1 cellular context compared by ENCODE assay signal in the genomic region with DNA sequence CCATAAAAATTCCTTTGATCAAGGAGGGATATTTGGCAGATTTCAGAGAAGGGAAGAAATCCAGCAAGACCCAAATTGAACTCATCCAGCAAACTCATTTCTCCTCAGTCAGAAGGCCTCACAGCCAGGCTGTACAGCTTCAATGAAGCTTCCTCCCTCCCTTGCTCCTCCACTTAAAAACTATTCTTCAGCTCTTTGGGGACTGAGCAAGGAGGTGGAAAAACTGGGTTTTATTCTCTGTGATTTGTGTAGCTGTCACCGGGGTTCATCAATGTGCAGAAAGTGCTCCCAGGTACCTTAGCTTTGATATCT.
TF ChIP-seq lines count a peak whose summit lies in the region.

No MANE protein-coding gene starts in this region.

TF ChIP-seq in HepG2, 621 proteins besides CTCF, POLR2A, EP300 and RAD21 (continued from another document and continues in another):
- TF ChIP-seq, protein P1, sequence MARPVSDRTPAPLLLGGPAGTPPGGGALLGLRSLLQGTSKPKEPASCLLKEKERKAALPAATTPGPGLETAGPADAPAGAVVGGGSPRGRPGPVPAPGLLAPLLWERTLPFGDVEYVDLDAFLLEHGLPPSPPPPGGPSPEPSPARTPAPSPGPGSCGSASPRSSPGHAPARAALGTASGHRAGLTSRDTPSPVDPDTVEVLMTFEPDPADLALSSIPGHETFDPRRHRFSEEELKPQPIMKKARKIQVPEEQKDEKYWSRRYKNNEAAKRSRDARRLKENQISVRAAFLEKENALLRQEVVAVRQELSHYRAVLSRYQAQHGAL (CRISPR knock-in tag; IDR thresholded peaks at IDR 0.05; ENCODE audit: not compliant biosample characterization), result no peak
- TF ChIP-seq, protein P2, sequence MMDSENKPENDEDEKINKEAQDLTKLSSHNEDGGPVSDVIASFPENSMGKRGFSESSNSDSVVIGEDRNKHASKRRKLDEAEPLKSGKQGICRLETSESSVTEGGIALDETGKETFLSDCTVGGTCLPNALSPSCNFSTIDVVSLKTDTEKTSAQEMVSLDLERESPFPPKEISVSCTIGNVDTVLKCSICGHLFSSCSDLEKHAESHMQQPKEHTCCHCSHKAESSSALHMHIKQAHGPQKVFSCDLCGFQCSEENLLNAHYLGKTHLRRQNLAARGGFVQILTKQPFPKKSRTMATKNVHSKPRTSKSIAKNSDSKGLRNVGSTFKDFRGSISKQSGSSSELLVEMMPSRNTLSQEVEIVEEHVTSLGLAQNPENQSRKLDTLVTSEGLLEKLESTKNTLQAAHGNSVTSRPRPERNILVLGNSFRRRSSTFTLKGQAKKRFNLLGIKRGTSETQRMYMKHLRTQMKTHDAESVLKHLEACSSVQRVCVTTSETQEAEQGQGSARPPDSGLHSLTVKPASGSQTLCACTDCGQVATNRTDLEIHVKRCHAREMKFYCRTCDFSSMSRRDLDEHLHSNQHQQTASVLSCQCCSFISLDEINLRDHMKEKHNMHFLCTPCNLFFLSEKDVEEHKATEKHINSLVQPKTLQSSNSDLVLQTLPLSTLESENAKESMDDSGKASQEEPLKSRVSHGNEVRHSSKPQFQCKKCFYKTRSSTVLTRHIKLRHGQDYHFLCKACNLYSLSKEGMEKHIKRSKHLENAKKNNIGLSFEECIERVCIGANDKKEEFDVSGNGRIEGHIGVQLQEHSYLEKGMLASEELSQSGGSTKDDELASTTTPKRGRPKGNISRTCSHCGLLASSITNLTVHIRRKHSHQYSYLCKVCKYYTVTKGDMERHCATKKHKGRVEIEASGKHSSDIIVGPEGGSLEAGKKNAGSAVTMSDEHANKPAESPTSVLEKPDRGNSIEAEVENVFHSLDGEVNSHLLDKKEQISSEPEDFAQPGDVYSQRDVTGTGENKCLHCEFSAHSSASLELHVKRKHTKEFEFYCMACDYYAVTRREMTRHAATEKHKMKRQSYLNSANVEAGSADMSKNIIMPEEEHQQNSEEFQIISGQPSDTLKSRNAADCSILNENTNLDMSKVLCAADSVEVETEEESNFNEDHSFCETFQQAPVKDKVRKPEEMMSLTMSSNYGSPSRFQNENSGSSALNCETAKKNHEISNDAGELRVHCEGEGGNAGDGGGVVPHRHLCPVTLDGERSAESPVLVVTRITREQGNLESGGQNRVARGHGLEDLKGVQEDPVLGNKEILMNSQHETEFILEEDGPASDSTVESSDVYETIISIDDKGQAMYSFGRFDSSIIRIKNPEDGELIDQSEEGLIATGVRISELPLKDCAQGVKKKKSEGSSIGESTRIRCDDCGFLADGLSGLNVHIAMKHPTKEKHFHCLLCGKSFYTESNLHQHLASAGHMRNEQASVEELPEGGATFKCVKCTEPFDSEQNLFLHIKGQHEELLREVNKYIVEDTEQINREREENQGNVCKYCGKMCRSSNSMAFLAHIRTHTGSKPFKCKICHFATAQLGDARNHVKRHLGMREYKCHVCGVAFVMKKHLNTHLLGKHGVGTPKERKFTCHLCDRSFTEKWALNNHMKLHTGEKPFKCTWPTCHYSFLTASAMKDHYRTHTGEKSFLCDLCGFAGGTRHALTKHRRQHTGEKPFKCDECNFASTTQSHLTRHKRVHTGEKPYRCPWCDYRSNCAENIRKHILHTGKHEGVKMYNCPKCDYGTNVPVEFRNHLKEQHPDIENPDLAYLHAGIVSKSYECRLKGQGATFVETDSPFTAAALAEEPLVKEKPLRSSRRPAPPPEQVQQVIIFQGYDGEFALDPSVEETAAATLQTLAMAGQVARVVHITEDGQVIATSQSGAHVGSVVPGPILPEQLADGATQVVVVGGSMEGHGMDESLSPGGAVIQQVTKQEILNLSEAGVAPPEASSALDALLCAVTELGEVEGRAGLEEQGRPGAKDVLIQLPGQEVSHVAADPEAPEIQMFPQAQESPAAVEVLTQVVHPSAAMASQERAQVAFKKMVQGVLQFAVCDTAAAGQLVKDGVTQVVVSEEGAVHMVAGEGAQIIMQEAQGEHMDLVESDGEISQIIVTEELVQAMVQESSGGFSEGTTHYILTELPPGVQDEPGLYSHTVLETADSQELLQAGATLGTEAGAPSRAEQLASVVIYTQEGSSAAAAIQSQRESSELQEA (CRISPR knock-in tag; IDR thresholded peaks at IDR 0.05; ENCODE audit: not compliant biosample characterization), result no peak
- TF ChIP-seq, protein P3, sequence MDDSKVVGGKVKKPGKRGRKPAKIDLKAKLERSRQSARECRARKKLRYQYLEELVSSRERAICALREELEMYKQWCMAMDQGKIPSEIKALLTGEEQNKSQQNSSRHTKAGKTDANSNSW (CRISPR knock-in tag; IDR thresholded peaks at IDR 0.05; ENCODE audit: borderline replicate concordance), result no peak
- TF ChIP-seq ZNF205 (CRISPR knock-in tag; IDR thresholded peaks at IDR 0.05) (0 out of 2 replicates have a peak, but pooled peaks have one; percentile 5), SSRP1 (CRISPR knock-in tag; IDR thresholded peaks at IDR 0.05) (peak; percentile 55; the same call in 1 of the 2 replicates), KDM4B (CRISPR knock-in tag; IDR thresholded peaks at IDR 0.05) (no peak), ELF1 (CRISPR knock-in tag; IDR thresholded peaks at IDR 0.05) (no peak), ZNF432 (CRISPR knock-in tag; IDR thresholded peaks at IDR 0.05; ENCODE audit: borderline replicate concordance) (no peak), ZNF136 (CRISPR knock-in tag; IDR thresholded peaks at IDR 0.05; ENCODE audit: low read depth) (no peak), KLF15 (CRISPR knock-in tag; IDR thresholded peaks at IDR 0.05; ENCODE audit: borderline replicate concordance) (no peak), YEATS2 (CRISPR knock-in tag; IDR thresholded peaks at IDR 0.05; ENCODE audit: borderline replicate concordance) (peak; percentile 6; the same call in 1 of the 2 replicates), WIZ (CRISPR knock-in tag; IDR thresholded peaks at IDR 0.05) (0 out of 2 replicates have a peak, but pooled peaks have one; percentile 0), HNRNPLL (IDR thresholded peaks at IDR 0.05; ENCODE audit: low read depth, low read length, poor library complexity, severe bottlenecking) (no peak), CHD4 (IDR thresholded peaks at IDR 0.05; ENCODE audit: borderline replicate concordance, low read length) (0 out of 2 replicates have a peak, but pooled peaks have one; percentile 65), SMAD9 (CRISPR knock-in tag; IDR thresholded peaks at IDR 0.05) (no peak), ZNF446 (CRISPR knock-in tag; IDR thresholded peaks at IDR 0.05) (no peak; the same call in 1 of the 2 replicates), TMF1 (CRISPR knock-in tag; IDR thresholded peaks at IDR 0.05; ENCODE audit: low read depth) (0 out of 2 replicates have a peak, but pooled peaks have one; percentile 2), SMAD3 (CRISPR knock-in tag; IDR thresholded peaks at IDR 0.05) (no peak), NONO (IDR thresholded peaks at IDR 0.05) (no peak), NONO (CRISPR knock-in tag; conservative IDR thresholded peaks at IDR 0.05) (no peak), MAZ (IDR thresholded peaks at IDR 0.05; ENCODE audit: borderline replicate concordance, low read depth, low read length) (no peak), MAZ (CRISPR knock-in tag; IDR thresholded peaks at IDR 0.05; ENCODE audit: low read depth) (0 out of 2 replicates have a peak, but pooled peaks have one; percentile 6), ZNF766 (CRISPR knock-in tag; IDR thresholded peaks at IDR 0.05; ENCODE audit: borderline replicate concordance) (no peak), NBN (conservative IDR thresholded peaks at IDR 0.05) (no peak), MEF2D (CRISPR knock-in tag; IDR thresholded peaks at IDR 0.05) (no peak), ZFP36L1 (CRISPR knock-in tag; IDR thresholded peaks at IDR 0.05) (no peak)
- TF ChIP-seq, protein P4, sequence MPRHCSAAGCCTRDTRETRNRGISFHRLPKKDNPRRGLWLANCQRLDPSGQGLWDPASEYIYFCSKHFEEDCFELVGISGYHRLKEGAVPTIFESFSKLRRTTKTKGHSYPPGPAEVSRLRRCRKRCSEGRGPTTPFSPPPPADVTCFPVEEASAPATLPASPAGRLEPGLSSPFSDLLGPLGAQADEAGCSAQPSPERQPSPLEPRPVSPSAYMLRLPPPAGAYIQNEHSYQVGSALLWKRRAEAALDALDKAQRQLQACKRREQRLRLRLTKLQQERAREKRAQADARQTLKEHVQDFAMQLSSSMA (CRISPR knock-in tag; IDR thresholded peaks at IDR 0.05), result 0 out of 2 replicates have a peak, but pooled peaks have one; percentile 2
- TF ChIP-seq, protein P5, sequence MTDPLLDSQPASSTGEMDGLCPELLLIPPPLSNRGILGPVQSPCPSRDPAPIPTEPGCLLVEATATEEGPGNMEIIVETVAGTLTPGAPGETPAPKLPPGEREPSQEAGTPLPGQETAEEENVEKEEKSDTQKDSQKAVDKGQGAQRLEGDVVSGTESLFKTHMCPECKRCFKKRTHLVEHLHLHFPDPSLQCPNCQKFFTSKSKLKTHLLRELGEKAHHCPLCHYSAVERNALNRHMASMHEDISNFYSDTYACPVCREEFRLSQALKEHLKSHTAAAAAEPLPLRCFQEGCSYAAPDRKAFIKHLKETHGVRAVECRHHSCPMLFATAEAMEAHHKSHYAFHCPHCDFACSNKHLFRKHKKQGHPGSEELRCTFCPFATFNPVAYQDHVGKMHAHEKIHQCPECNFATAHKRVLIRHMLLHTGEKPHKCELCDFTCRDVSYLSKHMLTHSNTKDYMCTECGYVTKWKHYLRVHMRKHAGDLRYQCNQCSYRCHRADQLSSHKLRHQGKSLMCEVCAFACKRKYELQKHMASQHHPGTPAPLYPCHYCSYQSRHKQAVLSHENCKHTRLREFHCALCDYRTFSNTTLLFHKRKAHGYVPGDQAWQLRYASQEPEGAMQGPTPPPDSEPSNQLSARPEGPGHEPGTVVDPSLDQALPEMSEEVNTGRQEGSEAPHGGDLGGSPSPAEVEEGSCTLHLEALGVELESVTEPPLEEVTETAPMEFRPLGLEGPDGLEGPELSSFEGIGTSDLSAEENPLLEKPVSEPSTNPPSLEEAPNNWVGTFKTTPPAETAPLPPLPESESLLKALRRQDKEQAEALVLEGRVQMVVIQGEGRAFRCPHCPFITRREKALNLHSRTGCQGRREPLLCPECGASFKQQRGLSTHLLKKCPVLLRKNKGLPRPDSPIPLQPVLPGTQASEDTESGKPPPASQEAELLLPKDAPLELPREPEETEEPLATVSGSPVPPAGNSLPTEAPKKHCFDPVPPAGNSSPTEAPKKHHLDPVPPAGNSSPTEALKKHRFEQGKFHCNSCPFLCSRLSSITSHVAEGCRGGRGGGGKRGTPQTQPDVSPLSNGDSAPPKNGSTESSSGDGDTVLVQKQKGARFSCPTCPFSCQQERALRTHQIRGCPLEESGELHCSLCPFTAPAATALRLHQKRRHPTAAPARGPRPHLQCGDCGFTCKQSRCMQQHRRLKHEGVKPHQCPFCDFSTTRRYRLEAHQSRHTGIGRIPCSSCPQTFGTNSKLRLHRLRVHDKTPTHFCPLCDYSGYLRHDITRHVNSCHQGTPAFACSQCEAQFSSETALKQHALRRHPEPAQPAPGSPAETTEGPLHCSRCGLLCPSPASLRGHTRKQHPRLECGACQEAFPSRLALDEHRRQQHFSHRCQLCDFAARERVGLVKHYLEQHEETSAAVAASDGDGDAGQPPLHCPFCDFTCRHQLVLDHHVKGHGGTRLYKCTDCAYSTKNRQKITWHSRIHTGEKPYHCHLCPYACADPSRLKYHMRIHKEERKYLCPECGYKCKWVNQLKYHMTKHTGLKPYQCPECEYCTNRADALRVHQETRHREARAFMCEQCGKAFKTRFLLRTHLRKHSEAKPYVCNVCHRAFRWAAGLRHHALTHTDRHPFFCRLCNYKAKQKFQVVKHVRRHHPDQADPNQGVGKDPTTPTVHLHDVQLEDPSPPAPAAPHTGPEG (CRISPR knock-in tag; IDR thresholded peaks at IDR 0.05), result no peak
- TF ChIP-seq, protein P6, sequence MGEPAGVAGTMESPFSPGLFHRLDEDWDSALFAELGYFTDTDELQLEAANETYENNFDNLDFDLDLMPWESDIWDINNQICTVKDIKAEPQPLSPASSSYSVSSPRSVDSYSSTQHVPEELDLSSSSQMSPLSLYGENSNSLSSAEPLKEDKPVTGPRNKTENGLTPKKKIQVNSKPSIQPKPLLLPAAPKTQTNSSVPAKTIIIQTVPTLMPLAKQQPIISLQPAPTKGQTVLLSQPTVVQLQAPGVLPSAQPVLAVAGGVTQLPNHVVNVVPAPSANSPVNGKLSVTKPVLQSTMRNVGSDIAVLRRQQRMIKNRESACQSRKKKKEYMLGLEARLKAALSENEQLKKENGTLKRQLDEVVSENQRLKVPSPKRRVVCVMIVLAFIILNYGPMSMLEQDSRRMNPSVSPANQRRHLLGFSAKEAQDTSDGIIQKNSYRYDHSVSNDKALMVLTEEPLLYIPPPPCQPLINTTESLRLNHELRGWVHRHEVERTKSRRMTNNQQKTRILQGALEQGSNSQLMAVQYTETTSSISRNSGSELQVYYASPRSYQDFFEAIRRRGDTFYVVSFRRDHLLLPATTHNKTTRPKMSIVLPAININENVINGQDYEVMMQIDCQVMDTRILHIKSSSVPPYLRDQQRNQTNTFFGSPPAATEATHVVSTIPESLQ (CRISPR knock-in tag; conservative IDR thresholded peaks at IDR 0.05), result no peak
- TF ChIP-seq, protein P7, sequence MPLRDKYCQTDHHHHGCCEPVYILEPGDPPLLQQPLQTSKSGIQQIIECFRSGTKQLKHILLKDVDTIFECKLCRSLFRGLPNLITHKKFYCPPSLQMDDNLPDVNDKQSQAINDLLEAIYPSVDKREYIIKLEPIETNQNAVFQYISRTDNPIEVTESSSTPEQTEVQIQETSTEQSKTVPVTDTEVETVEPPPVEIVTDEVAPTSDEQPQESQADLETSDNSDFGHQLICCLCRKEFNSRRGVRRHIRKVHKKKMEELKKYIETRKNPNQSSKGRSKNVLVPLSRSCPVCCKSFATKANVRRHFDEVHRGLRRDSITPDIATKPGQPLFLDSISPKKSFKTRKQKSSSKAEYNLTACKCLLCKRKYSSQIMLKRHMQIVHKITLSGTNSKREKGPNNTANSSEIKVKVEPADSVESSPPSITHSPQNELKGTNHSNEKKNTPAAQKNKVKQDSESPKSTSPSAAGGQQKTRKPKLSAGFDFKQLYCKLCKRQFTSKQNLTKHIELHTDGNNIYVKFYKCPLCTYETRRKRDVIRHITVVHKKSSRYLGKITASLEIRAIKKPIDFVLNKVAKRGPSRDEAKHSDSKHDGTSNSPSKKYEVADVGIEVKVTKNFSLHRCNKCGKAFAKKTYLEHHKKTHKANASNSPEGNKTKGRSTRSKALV (CRISPR knock-in tag; IDR thresholded peaks at IDR 0.05), result no peak
- TF ChIP-seq, protein P8, sequence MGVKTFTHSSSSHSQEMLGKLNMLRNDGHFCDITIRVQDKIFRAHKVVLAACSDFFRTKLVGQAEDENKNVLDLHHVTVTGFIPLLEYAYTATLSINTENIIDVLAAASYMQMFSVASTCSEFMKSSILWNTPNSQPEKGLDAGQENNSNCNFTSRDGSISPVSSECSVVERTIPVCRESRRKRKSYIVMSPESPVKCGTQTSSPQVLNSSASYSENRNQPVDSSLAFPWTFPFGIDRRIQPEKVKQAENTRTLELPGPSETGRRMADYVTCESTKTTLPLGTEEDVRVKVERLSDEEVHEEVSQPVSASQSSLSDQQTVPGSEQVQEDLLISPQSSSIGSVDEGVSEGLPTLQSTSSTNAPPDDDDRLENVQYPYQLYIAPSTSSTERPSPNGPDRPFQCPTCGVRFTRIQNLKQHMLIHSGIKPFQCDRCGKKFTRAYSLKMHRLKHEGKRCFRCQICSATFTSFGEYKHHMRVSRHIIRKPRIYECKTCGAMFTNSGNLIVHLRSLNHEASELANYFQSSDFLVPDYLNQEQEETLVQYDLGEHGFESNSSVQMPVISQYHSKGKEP (CRISPR knock-in tag; IDR thresholded peaks at IDR 0.05), result no peak
- TF ChIP-seq, protein P9, sequence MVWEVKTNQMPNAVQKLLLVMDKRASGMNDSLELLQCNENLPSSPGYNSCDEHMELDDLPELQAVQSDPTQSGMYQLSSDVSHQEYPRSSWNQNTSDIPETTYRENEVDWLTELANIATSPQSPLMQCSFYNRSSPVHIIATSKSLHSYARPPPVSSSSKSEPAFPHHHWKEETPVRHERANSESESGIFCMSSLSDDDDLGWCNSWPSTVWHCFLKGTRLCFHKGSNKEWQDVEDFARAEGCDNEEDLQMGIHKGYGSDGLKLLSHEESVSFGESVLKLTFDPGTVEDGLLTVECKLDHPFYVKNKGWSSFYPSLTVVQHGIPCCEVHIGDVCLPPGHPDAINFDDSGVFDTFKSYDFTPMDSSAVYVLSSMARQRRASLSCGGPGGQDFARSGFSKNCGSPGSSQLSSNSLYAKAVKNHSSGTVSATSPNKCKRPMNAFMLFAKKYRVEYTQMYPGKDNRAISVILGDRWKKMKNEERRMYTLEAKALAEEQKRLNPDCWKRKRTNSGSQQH (CRISPR knock-in tag; IDR thresholded peaks at IDR 0.05; ENCODE audit: low read depth), result no peak
